In the genomic region with DNA sequence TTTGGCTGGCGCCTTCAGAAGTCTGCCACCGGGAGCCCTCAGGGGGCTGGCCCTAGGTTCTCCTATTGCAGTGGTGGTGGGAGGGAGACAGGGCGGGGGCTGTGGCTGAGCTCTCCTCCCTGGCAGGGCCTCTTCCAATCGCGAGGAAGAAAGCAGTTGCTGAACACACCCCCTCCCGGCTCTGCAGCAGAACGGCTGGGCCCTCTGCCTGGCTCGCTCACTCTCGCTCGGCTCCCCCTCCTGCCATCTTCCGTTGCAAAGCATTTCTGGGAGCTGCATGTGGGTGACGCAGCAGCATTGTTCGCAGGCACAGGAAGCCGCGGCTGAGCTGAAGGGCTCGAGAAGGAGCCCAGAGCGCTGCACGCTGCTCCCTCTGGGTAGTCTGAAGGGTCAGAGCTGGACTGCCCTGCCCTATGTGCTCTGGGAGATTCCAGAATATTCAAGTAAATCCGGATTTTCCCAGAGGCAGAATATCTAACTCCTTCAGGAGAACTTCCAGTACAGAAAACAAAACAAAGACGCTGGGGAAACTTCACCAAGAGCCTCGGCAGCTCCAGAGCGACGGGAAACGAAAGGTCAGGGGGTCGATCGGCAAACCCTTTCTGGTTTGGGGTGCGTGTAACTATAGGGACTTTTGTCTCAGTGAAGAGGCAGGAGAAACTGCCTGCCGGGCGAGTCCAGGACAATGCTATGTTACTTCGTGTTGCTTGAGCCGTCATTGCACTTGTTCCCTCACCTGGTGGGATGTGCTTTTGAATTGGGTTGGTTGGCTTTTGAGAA, we compare ENCODE assay signal across 8 cellular contexts. TPM values are rescaled to one million over a fixed set of nuclear protein-coding genes. Genes with fewer than 3 reads are reported as not detected.
DNase-seq lines count a peak whose midpoint lies in the region; ATAC-seq, FAIRE-seq and TF ChIP-seq lines count a peak whose summit lies in the region.

No MANE protein-coding gene starts in this region.

- peak overlapping the region; percentile 83 for H3K27ac ChIP-seq in H1 (ENCODE audit: low read depth, low read length)
- H3K27ac ChIP-seq in mesenchymal stem cell (ENCODE audit: low read length, poor library complexity, severe bottlenecking): peak overlapping the region; percentile 89

- peak; percentile 95 to 99 for TF ChIP-seq POLR2A in H1 (IDR thresholded peaks at IDR 0.05; ENCODE audit: control extremely low read depth in 1 of 2, low read depth in 2 of 2, low read length in 2 of 2)

- H4K20me1 ChIP-seq in H1 (replicated peaks in 1 of 2; ENCODE audit: control insufficient read depth in 1 of 2, insufficient read depth in 2 of 2, low read length in 2 of 2): peaks cover 3 to 11% of the 10 kb centered on the region in 2 experiments

- H3K14ac ChIP-seq in H1 (ENCODE audit: insufficient read length) (no peak overlapping the region), mesenchymal stem cell (ENCODE audit: low read length in 2 of 2) (peak overlapping the region in 1 of 2 experiments; percentile 77)

- H3K9ac ChIP-seq in H1 (replicated peaks in 1 of 4; ENCODE audit: extremely low read depth in 1 of 4, low read depth in 3 of 4, low read length in 3 of 4): peak overlapping the region; percentile 94 to 97 (median 95)
- peak overlapping the region; percentile 95 for H3K9ac ChIP-seq in mesenchymal stem cell (ENCODE audit: low read length)

- H3K79me1 ChIP-seq in H1 (ENCODE audit: low read depth, low read length) (peaks cover 10% of the 10 kb centered on the region; the same call in 1 of the 2 replicates), mesenchymal stem cell (replicated peaks; ENCODE audit: low read length, poor library complexity, severe bottlenecking) (peaks cover 9% of the 10 kb centered on the region)

- H3K4me3 ChIP-seq in H1 (ENCODE audit: extremely low read depth in 1 of 4, insufficient read depth in 2 of 4, low read depth in 3 of 4, low read length in 4 of 4) (peak overlapping the region; percentile 90 to 99 (median 94)), mesenchymal stem cell (ENCODE audit: insufficient read depth in 1 of 2, low read depth in 1 of 2, low read length in 2 of 2) (peak overlapping the region; percentile 65 to 89)

- H3K4me1 ChIP-seq in H1 (replicated peaks in 1 of 4; ENCODE audit: control insufficient read depth in 3 of 4, insufficient read depth in 4 of 4, low read length in 3 of 4) (peaks cover 6 to 8% (median 7%) of the 10 kb centered on the region in 4 experiments; a peak in 5 of 7 replicates), mesenchymal stem cell (ENCODE audit: control insufficient read depth, insufficient read depth, low read depth, low read length) (peaks cover 14% of the 10 kb centered on the region)

- no peak overlapping the region for H3K23ac ChIP-seq in H1 (ENCODE audit: insufficient read length)
- H3K23ac ChIP-seq in mesenchymal stem cell (ENCODE audit: low read length in 2 of 2): peak overlapping the region in 1 of 2 experiments; percentile 96

- POLR2A ChIA-PET in H1 (lab: Charles Lee; ENCODE audit: partially characterized antibody): interaction anchor here (0.7 to 3.7 kb wide), 33 partner anchors 13 to 186 kb away, joined by 3 to 23 read pairs (median 4); a partner anchor contains a TSS

- H3K27me3 ChIP-seq in H1 (replicated peaks in 1 of 4; ENCODE audit: control insufficient read depth in 3 of 4, extremely low read depth in 1 of 4, insufficient read depth in 3 of 4, low read length in 3 of 4) (no peaks in the 10 kb centered on the region), mesenchymal stem cell (ENCODE audit: control insufficient read depth in 1 of 2, insufficient read depth in 1 of 2, low read length in 2 of 2) (no peaks in the 10 kb centered on the region)

- H2BK20ac ChIP-seq in H1 (ENCODE audit: low read length): peak overlapping the region; percentile 53; the same call in 1 of the 2 replicates

- H3K27me3 Mint-ChIP-seq in activated CD8-positive, alpha-beta memory T cell treated with anti-CD3 and anti-CD28 coated beads, Interleukin-2, amount 10 ng/mL, durations not matched to agents 7 days and 5 days: no peaks in the 10 kb centered on the region

- H3K79me2 ChIP-seq in H1 (ENCODE audit: control insufficient read depth in 1 of 2, insufficient read depth in 2 of 2, low read length in 2 of 2): peaks cover 14 to 46% of the 10 kb centered on the region in 2 experiments

- H3K4ac ChIP-seq in H1 (replicated peaks; ENCODE audit: insufficient read length, low read depth, low read length): no peak overlapping the region
- H3K4ac ChIP-seq in mesenchymal stem cell (ENCODE audit: low read depth in 1 of 2, low read length in 2 of 2): peak overlapping the region; percentile 21 to 85

- H3K36me3 Mint-ChIP-seq in activated CD8-positive, alpha-beta memory T cell treated with anti-CD3 and anti-CD28 coated beads, Interleukin-2, amount 10 ng/mL, durations not matched to agents 7 days and 5 days: peaks cover 46% of the 10 kb centered on the region

- H3K4me3 Mint-ChIP-seq in activated CD8-positive, alpha-beta memory T cell treated with anti-CD3 and anti-CD28 coated beads, Interleukin-2, amount 10 ng/mL, durations not matched to agents 7 days and 5 days: peak overlapping the region; percentile 95

- peak overlapping the region; percentile 13 for H4K91ac ChIP-seq in H1 (replicated peaks; ENCODE audit: insufficient read length, low read length)
- no peak overlapping the region for H4K91ac ChIP-seq in mesenchymal stem cell (ENCODE audit: low read length)

- peaks cover 44% of the 10 kb centered on the region for H3K4me1 Mint-ChIP-seq in activated CD8-positive, alpha-beta memory T cell treated with anti-CD3 and anti-CD28 coated beads, Interleukin-2, amount 10 ng/mL, durations not matched to agents 7 days and 5 days

- H3K9me3 ChIP-seq in H1 (ENCODE audit: insufficient read depth in 2 of 2, low read depth in 1 of 2, low read length in 1 of 2) (no peaks in the 10 kb centered on the region), mesenchymal stem cell (ENCODE audit: control insufficient read depth, low read length) (no peaks in the 10 kb centered on the region)

- H3K18ac ChIP-seq in H1 (ENCODE audit: extremely low read depth, low read length) (peak overlapping the region; percentile 89), mesenchymal stem cell (ENCODE audit: low read depth in 1 of 2, low read length in 2 of 2) (peak overlapping the region in 1 of 2 experiments; percentile 70)

- peak overlapping the region; percentile 10 for H3K56ac ChIP-seq in H1 (replicated peaks; ENCODE audit: insufficient read length, low read depth, low read length)

- ATAC-seq in GM21367 (IDR thresholded peaks at IDR 0.05; ENCODE audit: unreplicated experiment): peak; percentile 71
- peak; percentile 94 for ATAC-seq in activated CD8-positive, alpha-beta memory T cell treated with anti-CD3 and anti-CD28 coated beads, Interleukin-2, amount 10 ng/mL, durations not matched to agents 7 days and 5 days

- H3K4me2 ChIP-seq in H1 (ENCODE audit: insufficient read depth in 1 of 2, low read depth in 2 of 2, low read length in 2 of 2): peak overlapping the region; percentile 79 to 81
- peak overlapping the region; percentile 57 for H3K4me2 ChIP-seq in mesenchymal stem cell (ENCODE audit: low read length, poor library complexity, severe bottlenecking)

- H4K5ac ChIP-seq in H1 (ENCODE audit: insufficient read length, low read depth, low read length): peak overlapping the region; percentile 19

- H4K8ac ChIP-seq in H1 (ENCODE audit: extremely low read depth, insufficient read depth, low read length) (peak overlapping the region; percentile 37; the same call in 1 of the 2 replicates), mesenchymal stem cell (ENCODE audit: low read length) (no peak overlapping the region)

- H2BK12ac ChIP-seq in H1 (ENCODE audit: low read depth, low read length) (peak overlapping the region; percentile 99), mesenchymal stem cell (ENCODE audit: low read length in 2 of 2) (peak overlapping the region in 1 of 2 experiments; percentile 49)

- 2% methylated on average over 29 of the region's 31 CpGs; no CpG with 5 or more reads in 1 of the 2 experiments for WGBS in H1 (ENCODE audit: extremely low coverage in 1 of 2, insufficient coverage in 1 of 2, insufficient read length in 1 of 2, insufficient replicate concordance in 2 of 2, low coverage in 1 of 2, low lambda C conversion rate in 2 of 2, missing lambda C conversion rate in 1 of 2), 2 experiments
- under 1% methylated on average over 28 of the region's 31 CpGs for WGBS in mesenchymal stem cell

- no peak overlapping the region for H2BK120ac ChIP-seq in H1 (replicated peaks; ENCODE audit: low read depth, low read length)
- no peak overlapping the region for H2BK120ac ChIP-seq in mesenchymal stem cell (ENCODE audit: low read depth, low read length)

- H3K36me3 ChIP-seq in H1 (ENCODE audit: control insufficient read depth in 2 of 4, insufficient read depth in 4 of 4, low read length in 3 of 4): peaks cover 7 to 29% (median 18%) of the 10 kb centered on the region in 4 experiments
- H3K36me3 ChIP-seq in mesenchymal stem cell (ENCODE audit: control insufficient read depth in 1 of 2, insufficient read depth in 2 of 2, low read depth in 1 of 2, low read length in 2 of 2): peaks cover 3 to 32% of the 10 kb centered on the region in 2 experiments

- peak in 1 of 2 experiments; percentile 23; a peak in 1 of 3 replicates for TF ChIP-seq EP300 in H1 (IDR thresholded peaks at IDR 0.05; ENCODE audit: borderline replicate concordance in 1 of 2, low read depth in 2 of 2, low read length in 2 of 2)

- DNase-seq in COR-L47 (lab: John Stamatoyannopoulos, UW) (peak; percentile 96), HTR-8/SVneo (ENCODE audit: insufficient read length, low spot score) (peak; percentile 100), NOMO-1 treated with DMSO at 0.1 percent for 48 hours (lab: John Stamatoyannopoulos, UW; ENCODE audit: unreplicated experiment) (peak; percentile 99), H1 (ENCODE audit: low read depth in 1 of 2, low spot score in 2 of 2) (peak; percentile 91 to 98), mesenchymal stem cell (peak; percentile 99)
- DNase-seq in activated CD8-positive, alpha-beta memory T cell treated with anti-CD3 and anti-CD28 coated beads, Interleukin-2, amount 10 ng/mL, durations not matched to agents 7 days and 5 days: peak; percentile 99
- DNase-seq in stimulated activated CD8-positive, alpha-beta memory T cell treated with anti-CD3 and anti-CD28 coated beads, Interleukin-12 subunit alpha, Interleukin-12 subunit beta, amount 100 ng/mL, for 24 hours (ENCODE audit: extremely low read depth): peak; percentile 89

- peak in 1 of 2 experiments; percentile 12; a peak in 1 of 4 replicates for TF ChIP-seq RAD21 in H1 (IDR thresholded peaks at IDR 0.05 in 1 of 2, conservative IDR thresholded peaks at IDR 0.05 in 1 of 2; ENCODE audit: low read depth in 2 of 2, low read length in 2 of 2)

- H2BK15ac ChIP-seq in H1 (ENCODE audit: low read length) (peak overlapping the region; percentile 89; the same call in 1 of the 2 replicates), mesenchymal stem cell (ENCODE audit: low read depth, poor library complexity, severe bottlenecking) (no peak overlapping the region)

- H2AK5ac ChIP-seq in H1 (ENCODE audit: low read depth, low read length) (peak overlapping the region; percentile 41; the same call in 1 of the 2 replicates), mesenchymal stem cell (ENCODE audit: low read length, severe bottlenecking) (no peak overlapping the region)

- TF ChIP-seq CTCF in H1 (IDR thresholded peaks at IDR 0.05; ENCODE audit: control extremely low read depth in 1 of 3, insufficient read depth in 1 of 3, low read depth in 1 of 3, low read length in 3 of 3): no peak

- H3K27ac Mint-ChIP-seq in activated CD8-positive, alpha-beta memory T cell treated with anti-CD3 and anti-CD28 coated beads, Interleukin-2, amount 10 ng/mL, durations not matched to agents 7 days and 5 days: peak overlapping the region; percentile 93

- H3K9me3 Mint-ChIP-seq in activated CD8-positive, alpha-beta memory T cell treated with anti-CD3 and anti-CD28 coated beads, Interleukin-2, amount 10 ng/mL, durations not matched to agents 7 days and 5 days (ENCODE audit: low read depth): no peaks in the 10 kb centered on the region

- CTCF ChIA-PET in activated CD8-positive, alpha-beta memory T cell treated with anti-CD3 and anti-CD28 coated beads, Interleukin-2, amount 10 ng/mL, durations not matched to agents 7 days and 5 days (lab: Charles Lee): interaction anchor here (0.6 to 4.0 kb wide), 18 partner anchors 9 to 602 kb away, joined by 3 to 22 read pairs (median 5); a partner anchor contains a TSS
- CTCF ChIA-PET in H1 (lab: Charles Lee; ENCODE audit: partially characterized antibody): interaction anchor here (0.8 to 4.4 kb wide), 7 partner anchors 13 to 159 kb away, joined by 3 to 23 read pairs (median 6); no protein-coding TSS in a partner anchor

- no peak overlapping the region for H2AFZ ChIP-seq in H1 (ENCODE audit: low read length)
- no peak overlapping the region for H2AFZ ChIP-seq in mesenchymal stem cell (ENCODE audit: low read depth, low read length)

- H3K23me2 ChIP-seq in H1 (ENCODE audit: low read depth, low read length): peaks cover 11% of the 10 kb centered on the region

- FAIRE-seq in HTR-8/SVneo (lab: Jason Lieb, UNC) (peak; percentile 98), H1 (lab: Jason Lieb, UNC) (peak; percentile 39)

- H2BK5ac ChIP-seq in H1 (ENCODE audit: low read depth, low read length) (peak overlapping the region; percentile 96), mesenchymal stem cell (ENCODE audit: low read depth, low read length, poor library complexity, severe bottlenecking) (peak overlapping the region; percentile 66)

RNA-seq across cellular contexts. Expression of a gene that starts 26.3 kb away (rescaled TPM):
- total RNA-seq in activated CD8-positive, alpha-beta memory T cell treated with anti-CD3 and anti-CD28 coated beads, Interleukin-2, amount 10 ng/mL, durations not matched to agents 7 days and 5 days: 100 to 1,000 TPM; 366 to 402 TPM
- 47.3 and 51.4 TPM in 2 replicates for total RNA-seq in H1 (2021; fragmentation: NEBNext Ultra II Directional; extraction: Animal tissue kit (Norgen Biotek cat#: 25700))
- polyA plus RNA-seq in H1 (2011; rRNA removed): 49.7 and 67.8 TPM in 2 replicates
- 45.7 TPM for polyA plus RNA-seq in H1 (2011; cell fraction: cytosol; rRNA removed)
- polyA plus RNA-seq in H1 (2011; cell fraction: nucleus; rRNA removed): 154 TPM
- 40.2 to 61.0 TPM (median 51.5 TPM) in 4 replicates for polyA plus RNA-seq in H1 (2012, experiment 1 of 2)
- polyA plus RNA-seq in H1 (2012, experiment 2 of 2): 42.4 TPM
- polyA plus RNA-seq in H1 (2013, experiment 1 of 2): 24.9 TPM
- polyA plus RNA-seq in H1 (2013, experiment 2 of 2): 26.2 TPM
- polyA minus RNA-seq in H1 (2011; rRNA and poly(A)+ RNA removed): 27.8 and 44.3 TPM in 2 replicates
- polyA minus RNA-seq in H1 (2011; cell fraction: cytosol; rRNA and poly(A)+ RNA removed): 37.5 TPM
- polyA minus RNA-seq in H1 (2011; cell fraction: nucleus; rRNA and poly(A)+ RNA removed): 57.3 TPM
- 26.9 TPM for polyA plus RNA-seq in mesenchymal stem cell (2013, experiment 1 of 2)
- polyA plus RNA-seq in mesenchymal stem cell (2013, experiment 2 of 2): 25.8 TPM

RNA-seq across cellular contexts. Expression of a gene that starts 49.1 kb away (rescaled TPM):
- 100 to 1,000 TPM; 148 to 172 TPM for total RNA-seq in activated CD8-positive, alpha-beta memory T cell treated with anti-CD3 and anti-CD28 coated beads, Interleukin-2, amount 10 ng/mL, durations not matched to agents 7 days and 5 days
- total RNA-seq in H1 (2021; fragmentation: NEBNext Ultra II Directional; extraction: Animal tissue kit (Norgen Biotek cat#: 25700)): 24.9 and 29.2 TPM in 2 replicates
- polyA plus RNA-seq in H1 (2011; rRNA removed): 26.5 and 35.5 TPM in 2 replicates
- 30.2 TPM for polyA plus RNA-seq in H1 (2011; cell fraction: cytosol; rRNA removed)
- 98.7 TPM for polyA plus RNA-seq in H1 (2011; cell fraction: nucleus; rRNA removed)
- polyA plus RNA-seq in H1 (2012, experiment 1 of 2): 21.2 to 24.2 TPM (median 22.8 TPM) in 4 replicates
- 16.4 TPM for polyA plus RNA-seq in H1 (2012, experiment 2 of 2)
- 18.6 TPM for polyA plus RNA-seq in H1 (2013, experiment 1 of 2)
- polyA plus RNA-seq in H1 (2013, experiment 2 of 2): 19.3 TPM
- 10.0 and 14.3 TPM in 2 replicates for polyA minus RNA-seq in H1 (2011; rRNA and poly(A)+ RNA removed)
- polyA minus RNA-seq in H1 (2011; cell fraction: cytosol; rRNA and poly(A)+ RNA removed): 10.9 TPM
- polyA minus RNA-seq in H1 (2011; cell fraction: nucleus; rRNA and poly(A)+ RNA removed): 36.1 TPM
- polyA plus RNA-seq in mesenchymal stem cell (2013, experiment 1 of 2): 27.5 TPM
- 27.7 TPM for polyA plus RNA-seq in mesenchymal stem cell (2013, experiment 2 of 2)

Comparison
In these comparisons a context has a peak if more than half of its experiments do, and no peak if none do; other contexts are left out.
1. Peak in every context shown above with its lines: DNase-seq, ATAC-seq, H3K4me3 ChIP-seq and H3K27ac ChIP-seq.